Comparison of ENCODE assay signal across 1 cellular context in genomic region chr7:141686074-141686473, GRCh38.
TF ChIP-seq lines count a peak whose summit lies in the region.

No MANE protein-coding gene starts in this region.

TF ChIP-seq in GM12878, 131 proteins besides CTCF, POLR2A, EP300 and RAD21:
- TF ChIP-seq LARP7 (IDR thresholded peaks at IDR 0.05) = no peak
- TF ChIP-seq SUPT20H (IDR thresholded peaks at IDR 0.05; ENCODE audit: borderline replicate concordance, control insufficient read depth, low read depth, low read length) = no peak
- TF ChIP-seq CHD4 (IDR thresholded peaks at IDR 0.05) = no peak
- TF ChIP-seq NR2F1 (conservative IDR thresholded peaks at IDR 0.05) = no peak
- no peak for TF ChIP-seq WRNIP1 (IDR thresholded peaks at IDR 0.05; ENCODE audit: borderline replicate concordance, low read depth, low read length)
- no peak for TF ChIP-seq POU2F2 (IDR thresholded peaks at IDR 0.05; ENCODE audit: borderline replicate concordance, low read depth, low read length)
TF ChIP-seq in GM12878: peak in this region for 0.
